In genomic region chr3:185151101-185151958, GRCh38 we compare ENCODE assay signal across 11 cellular contexts. TPM values are rescaled to one million over a fixed set of nuclear protein-coding genes. Genes with fewer than 3 reads are reported as not detected.
DNase-seq lines count a peak whose midpoint lies in the region; ATAC-seq and TF ChIP-seq lines count a peak whose summit lies in the region.
"Had no signal": no experiment of that assay in that cellular context is flagged by ENCODE, and none has a peak within 500 bp of the region (broad histone marks: within the 10 kb centered on the region; RNA-seq: fewer than 3 reads in every experiment).

No MANE protein-coding gene starts in this region.

- peak overlapping the region in 1 of 2 donors; percentile 59 for H3K9ac ChIP-seq in duodenal mucosa (ENCODE audit: low read depth in 1 of 2, low read length in 2 of 2)

- H3K27me3 Mint-ChIP-seq in neural crest cell (ENCODE audit: low read depth) = peaks cover 5% of the 10 kb centered on the region

- H3K4me3 ChIP-seq in right atrium auricular region (peak overlapping the region; percentile 50 to 67), duodenal mucosa (ENCODE audit: low read depth in 1 of 2, low read length in 2 of 2) (peak overlapping the region; percentile 79 to 84), vagina (peak overlapping the region; percentile 71 to 74)

- H3K27ac ChIP-seq in right atrium auricular region = peak overlapping the region; percentile 79 to 83
- no peak overlapping the region for H3K27ac ChIP-seq in duodenal mucosa (ENCODE audit: low read depth, low read length)
- H3K27ac ChIP-seq in vagina = peak overlapping the region; percentile 87

- H3K9me3 ChIP-seq in right atrium auricular region (no peaks in the 10 kb centered on the region), duodenal mucosa (ENCODE audit: control insufficient read depth in 1 of 2, low read length in 2 of 2) (no peaks in the 10 kb centered on the region), vagina (no peaks in the 10 kb centered on the region)

- ATAC-seq in left ventricle myocardium superior (no peak), GM21367 (IDR thresholded peaks at IDR 0.05; ENCODE audit: unreplicated experiment) (no peak)

- peaks cover 20% of the 10 kb centered on the region for H3K4me1 Mint-ChIP-seq in neural crest cell

- no peaks in the 10 kb centered on the region for H3K36me3 Mint-ChIP-seq in neural crest cell (ENCODE audit: low read depth)

- no peak for TF ChIP-seq CTCF in right atrium auricular region (IDR thresholded peaks at IDR 0.05)
- TF ChIP-seq CTCF in neural crest cell (conservative IDR thresholded peaks at IDR 0.05) = no peak
- no peak for TF ChIP-seq CTCF in vagina (IDR thresholded peaks at IDR 0.05)

- no peak overlapping the region for H3K27ac Mint-ChIP-seq in neural crest cell (ENCODE audit: unreplicated experiment)
- H3K27ac Mint-ChIP-seq: activated T-cell treated with anti-CD3 and anti-CD28 coated beads, Interleukin-2, amount 50 U/mL, for 72 hours had no signal

- H3K4me1 ChIP-seq in right atrium auricular region (peaks cover 0 to 12% of the 10 kb centered on the region in 2 donors), duodenal mucosa (ENCODE audit: control insufficient read depth in 1 of 2, insufficient read depth in 2 of 2, low read length in 2 of 2) (peaks cover 3 to 4% of the 10 kb centered on the region in 2 donors), vagina (peaks cover 18% of the 10 kb centered on the region)

- H3K27me3 ChIP-seq in right atrium auricular region (no peaks in the 10 kb centered on the region), duodenal mucosa (ENCODE audit: control insufficient read depth in 1 of 2, insufficient read depth in 2 of 2, low read length in 2 of 2) (peaks cover 4 to 15% of the 10 kb centered on the region in 2 donors), vagina (no peaks in the 10 kb centered on the region)

- H3K36me3 ChIP-seq in right atrium auricular region (no peaks in the 10 kb centered on the region), duodenal mucosa (ENCODE audit: control insufficient read depth in 1 of 2, insufficient read depth in 2 of 2, low read length in 2 of 2) (no peaks in the 10 kb centered on the region), vagina (no peaks in the 10 kb centered on the region)

- no peaks in the 10 kb centered on the region for H3K9me3 Mint-ChIP-seq in neural crest cell
- H3K9me3 Mint-ChIP-seq: activated B cell treated with CpG ODN at 0.5 μM for 24 hours; activated T-cell treated with anti-CD3 and anti-CD28 coated beads, Interleukin-2, amount 50 U/mL, for 72 hours had no signal

- TF ChIP-seq POLR2A in vagina (IDR thresholded peaks at IDR 0.05) = no peak

- DNase-seq in right atrium auricular region (ENCODE audit: low spot score) (no peak), left ventricle myocardium superior (no peak), neural crest cell (ENCODE audit: low read depth, low spot score) (no peak), vagina (ENCODE audit: extremely low spot score in 2 of 2) (no peak), A172 (ENCODE audit: low spot score) (no peak), OCI-M2 (lab: John Stamatoyannopoulos, UW; ENCODE audit: unreplicated experiment) (no peak)
- DNase-seq: activated B cell treated with CpG ODN at 0.5 μM for 24 hours, Karpas-422 had no signal

- intact Hi-C loops in left ventricle myocardium superior (cut with micrococcal nuclease) (no loop called here), vagina (cut with DNase I) (no loop called here)

- peak overlapping the region; percentile 92 for H3K4me3 Mint-ChIP-seq in neural crest cell

RNA-seq across cellular contexts. Expression of gene C3orf70, which starts 1.5 kb away (rescaled TPM):
- total RNA-seq in right atrium auricular region (1 to 10 TPM; 2.6 to 3.4 TPM), left ventricle myocardium superior (1.4 TPM), neural crest cell (15.9 and 16.1 TPM in 2 replicates), vagina (5.6 TPM)
- 2.1 and 2.4 TPM in 2 replicates for total RNA-seq in A172 (2014; rRNA removed; shearing (Covaris generic))
- total RNA-seq: activated B cell treated with CpG ODN at 0.5 μM for 24 hours had no signal
